Comparison of ENCODE assay signal across 3 cellular contexts in genomic region chr11:10129184-10129583, GRCh38.
DNase-seq lines count a peak whose midpoint lies in the region; ATAC-seq and TF ChIP-seq lines count a peak whose summit lies in the region.
"Not testable (repeated sequence)": the region's sequence is repeated elsewhere in the genome, so short reads cannot be mapped to it uniquely, and the experiment has no call there.

No MANE protein-coding gene starts in this region.

- not testable (repeated sequence) for H3K27me3 Mint-ChIP-seq in chondrocyte (ENCODE audit: low read depth)

- H3K4me3 Mint-ChIP-seq in chondrocyte (ENCODE audit: unreplicated experiment): not testable (repeated sequence)

- not testable (repeated sequence) for TF ChIP-seq CTCF in chondrocyte (IDR thresholded peaks at IDR 0.05)

- H3K4me1 Mint-ChIP-seq in chondrocyte (ENCODE audit: low read depth): peaks cover 22% of the 10 kb centered on the region

- not testable (repeated sequence) for H3K36me3 Mint-ChIP-seq in chondrocyte (ENCODE audit: low read depth)

- intact Hi-C loops in Right ventricle myocardium inferior (cut with DNase I); posterior vena cava (cut with DNase I): not testable (repeated sequence)

- DNase-seq in chondrocyte (ENCODE audit: low spot score): not testable (repeated sequence)
- peak; percentile 60 for DNase-seq in Right ventricle myocardium inferior (ENCODE audit: missing footprints)
- DNase-seq in posterior vena cava (ENCODE audit: low spot score): peak; percentile 64

- H3K9me3 Mint-ChIP-seq in chondrocyte (ENCODE audit: low read depth): not testable (repeated sequence)

- not testable (repeated sequence) for ATAC-seq in Right ventricle myocardium inferior

- peak overlapping the region; percentile 17 for H3K27ac Mint-ChIP-seq in chondrocyte (ENCODE audit: unreplicated experiment)
